1 cellular context compared by ENCODE assay signal in the genomic region with DNA sequence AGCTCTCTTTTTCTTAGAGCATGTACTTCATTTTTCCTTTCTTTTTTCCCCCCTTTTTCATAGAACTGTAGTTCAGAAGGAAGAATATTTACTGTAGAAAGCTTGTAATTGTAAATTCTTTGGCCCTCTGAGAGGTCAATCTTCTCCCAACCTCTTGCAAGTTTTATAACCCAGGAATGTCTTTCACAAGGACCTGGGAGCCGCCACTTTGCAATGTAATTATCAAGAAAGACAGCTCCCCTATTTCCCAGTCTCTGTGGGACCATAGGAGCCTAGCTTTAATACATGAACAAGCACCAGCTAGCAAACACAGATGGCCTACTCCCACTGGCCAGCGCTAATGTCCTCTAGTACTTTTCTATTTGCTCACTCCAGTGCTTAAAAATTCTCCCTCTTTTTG.
TF ChIP-seq lines count a peak whose summit lies in the region.

No MANE protein-coding gene starts in this region.

TF ChIP-seq in SK-N-SH treated with all-trans-retinoic acid at 6 μM for 48 hours, 23 proteins besides CTCF, POLR2A, EP300 and RAD21 (continued from another document):
- TF ChIP-seq TSHZ2 (CRISPR knock-in tag; IDR thresholded peaks at IDR 0.05) (no peak), TOX (CRISPR knock-in tag; IDR thresholded peaks at IDR 0.05; ENCODE audit: borderline replicate concordance) (no peak), SNAI2 (CRISPR knock-in tag; IDR thresholded peaks at IDR 0.05) (no peak), OSR1 (CRISPR knock-in tag; IDR thresholded peaks at IDR 0.05) (no peak), ARNTL (CRISPR knock-in tag; IDR thresholded peaks at IDR 0.05; ENCODE audit: borderline replicate concordance, low read depth) (no peak), ZFP30 (CRISPR knock-in tag; IDR thresholded peaks at IDR 0.05) (no peak), ZNF8 (CRISPR knock-in tag; IDR thresholded peaks at IDR 0.05) (no peak)
